Comparison of ENCODE assay signal across 9 cellular contexts in genomic region chr12:47033081-47033480, GRCh38. TPM values are rescaled to one million over a fixed set of nuclear protein-coding genes. Genes with fewer than 3 reads are reported as not detected.
A peak's percentile ranks its signal among the peaks of the same experiment; 100 is the strongest.
DNase-seq lines count a peak whose midpoint lies in the region; ATAC-seq and TF ChIP-seq lines count a peak whose summit lies in the region.
"Had no signal": no experiment of that assay in that cellular context is flagged by ENCODE, and none has a peak within 500 bp of the region (broad histone marks: within the 10 kb centered on the region; RNA-seq: fewer than 3 reads in every experiment).

No MANE protein-coding gene starts in this region.

- POLR2A ChIA-PET in CD4-positive, alpha-beta memory T cell (lab: Charles Lee; ENCODE audit: partially characterized antibody), result interaction anchor here (0.8 to 1.7 kb wide), 9 partner anchors 45 to 654 kb away, joined by 3 to 15 read pairs (median 4); no protein-coding TSS in a partner anchor

- CTCF ChIA-PET in CD4-positive, alpha-beta memory T cell (lab: Charles Lee; ENCODE audit: partially characterized antibody), result interaction anchor here (0.9 to 7.3 kb wide), 54 partner anchors 9 to 709 kb away, joined by 3 to 199 read pairs (median 4); partner anchors contain the start of gene PCED1B

- 40 to 54% (median 48%) methylated on average over 5 of the region's 5 CpGs for WGBS in ovary, 3 donors

- no peak for ATAC-seq in GM19463 (IDR thresholded peaks at IDR 0.05; ENCODE audit: unreplicated experiment)
- ATAC-seq in GM18868 (IDR thresholded peaks at IDR 0.05; ENCODE audit: unreplicated experiment), result no peak

- peak; percentile 14 for DNase-seq in G401 (ENCODE audit: low spot score)
- peak; percentile 11 for DNase-seq in SK-MEL-5 (ENCODE audit: low read depth, low spot score)
- DNase-seq in fibroblast of peridontal ligament (ENCODE audit: extremely low read depth), result peak; percentile 27
- peak in 4 of 5 donors; percentile 35 to 56 (median 43) for DNase-seq in ovary
- no peak for DNase-seq in endothelial cell (ENCODE audit: low spot score)
- DNase-seq in CD4-positive, alpha-beta memory T cell, result no peak
- DNase-seq: DND-41 had no signal

- no peaks in the 10 kb centered on the region for H3K9me3 Mint-ChIP-seq in endothelial cell (ENCODE audit: unreplicated experiment)
- H3K9me3 Mint-ChIP-seq in CD4-positive, alpha-beta memory T cell, result peaks cover 0 to 2% (median 0%) of the 10 kb centered on the region in 8 donors

- no peaks in the 10 kb centered on the region for H3K36me3 ChIP-seq in ovary
- H3K36me3 ChIP-seq in CD4-positive, alpha-beta memory T cell (ENCODE audit: insufficient read depth, low read length), result no peaks in the 10 kb centered on the region

- H3K27ac Mint-ChIP-seq in endothelial cell (ENCODE audit: unreplicated experiment), result no peak overlapping the region
- peak overlapping the region in 1 of 7 donors; percentile 50 for H3K27ac Mint-ChIP-seq in CD4-positive, alpha-beta memory T cell

- H3K27me3 ChIP-seq in ovary, result no peaks in the 10 kb centered on the region
- no peaks in the 10 kb centered on the region for H3K27me3 ChIP-seq in CD4-positive, alpha-beta memory T cell (ENCODE audit: insufficient read depth, low read length)

- H3K4me3 Mint-ChIP-seq in endothelial cell (ENCODE audit: unreplicated experiment), result no peak overlapping the region
- H3K4me3 Mint-ChIP-seq in CD4-positive, alpha-beta memory T cell, result peak overlapping the region in 1 of 8 donors; percentile 61

- H3K36me3 Mint-ChIP-seq in endothelial cell (ENCODE audit: low read depth, unreplicated experiment), result no peaks in the 10 kb centered on the region
- H3K36me3 Mint-ChIP-seq in CD4-positive, alpha-beta memory T cell, result no peaks in the 10 kb centered on the region

- no peak for TF ChIP-seq POLR2A in ovary (IDR thresholded peaks at IDR 0.05)

- no peak overlapping the region for H3K4me3 ChIP-seq in ovary
- H3K4me3 ChIP-seq in CD4-positive, alpha-beta memory T cell (ENCODE audit: low read length in 2 of 2), result no peak overlapping the region

- no peak overlapping the region for H3K27ac ChIP-seq in ovary
- no peak overlapping the region for H3K27ac ChIP-seq in CD4-positive, alpha-beta memory T cell (ENCODE audit: low read depth, low read length)

- intact Hi-C loops in ovary (cut with DNase I), result loop anchor here (5.0 to 10.0 kb wide), 5 partner anchors 352 to 672 kb away; partner anchors contain the start of gene RPAP3 (in 1 of the 4)
- intact Hi-C loops in CD4-positive, alpha-beta memory T cell (cut with micrococcal nuclease), result loop anchor here (2.0 to 5.0 kb wide), 4 partner anchors 46 to 619 kb away; partner anchors contain the start of genes AMIGO2 and PCED1B

- no peak for TF ChIP-seq CTCF in ovary (IDR thresholded peaks at IDR 0.05)
- TF ChIP-seq CTCF in endothelial cell (IDR thresholded peaks at IDR 0.05; ENCODE audit: unreplicated experiment), result no peak

- in situ Hi-C loops in G401 (cut with HindIII; ENCODE audit: low sequenced_read_pairs), result no loop called here
- in situ Hi-C loops in SK-MEL-5 (cut with HindIII; ENCODE audit: low pct_unique_long_range_greater_than_20kb, low sequenced_read_pairs), result no loop called here

- no peak for TF ChIP-seq EP300 in ovary (IDR thresholded peaks at IDR 0.05)

- H3K9me3 ChIP-seq in ovary, result no peaks in the 10 kb centered on the region
- H3K9me3 ChIP-seq in CD4-positive, alpha-beta memory T cell (ENCODE audit: control insufficient read depth in 1 of 2, low read length in 2 of 2), result no peaks in the 10 kb centered on the region

- peaks cover 4% of the 10 kb centered on the region for H3K4me1 ChIP-seq in ovary (ENCODE audit: insufficient read depth)
- H3K4me1 ChIP-seq in CD4-positive, alpha-beta memory T cell (ENCODE audit: insufficient read depth, low read length), result peaks cover 10% of the 10 kb centered on the region

- H3K4me1 Mint-ChIP-seq in endothelial cell (ENCODE audit: unreplicated experiment), result no peaks in the 10 kb centered on the region
- peaks cover 8 to 16% (median 10%) of the 10 kb centered on the region in 4 donors for H3K4me1 Mint-ChIP-seq in CD4-positive, alpha-beta memory T cell

- H3K27me3 Mint-ChIP-seq in endothelial cell (ENCODE audit: unreplicated experiment), result no peaks in the 10 kb centered on the region
- no peaks in the 10 kb centered on the region for H3K27me3 Mint-ChIP-seq in CD4-positive, alpha-beta memory T cell

RNA-seq across cellular contexts. Expression of gene PCED1B, which starts 46.3 kb away (rescaled TPM):
- 9.2 and 9.5 TPM in 2 replicates for total RNA-seq in G401 (2014; rRNA removed; shearing (Covaris generic))
- total RNA-seq in SK-MEL-5 (2014; rRNA removed; shearing (Covaris generic)), result 0.48 and 0.87 TPM in 2 replicates
- polyA plus RNA-seq in SK-MEL-5 (2015; cell fraction: cytosol; rRNA removed), result 2.5 and 3.2 TPM in 2 replicates
- polyA plus RNA-seq in SK-MEL-5 (2015; cell fraction: nucleus; rRNA removed), result 7.7 and 7.9 TPM in 2 replicates
- total RNA-seq in ovary (10 to 100 TPM in 6 of 7 donors, 1 to 10 TPM in 1; 9.9 to 27.2 (median 13.0) TPM), endothelial cell (ENCODE audit: unreplicated experiment) (9.7 TPM)
- 10 to 100 TPM; 12.1 to 19.6 TPM for polyA plus RNA-seq in ovary
- 10 to 100 TPM; 44.3 to 49.0 TPM for total RNA-seq in CD4-positive, alpha-beta memory T cell
- polyA plus RNA-seq in CD4-positive, alpha-beta memory T cell, result 10 to 100 TPM; 46.6 to 74.6 TPM

RNA-seq across cellular contexts. Expression of gene AMIGO2, which starts 46.7 kb away (rescaled TPM):
- 155 and 186 TPM in 2 replicates for total RNA-seq in G401 (2014; rRNA removed; shearing (Covaris generic))
- total RNA-seq in SK-MEL-5 (2014; rRNA removed; shearing (Covaris generic)), result 14.6 and 14.8 TPM in 2 replicates
- 11.3 and 14.4 TPM in 2 replicates for polyA plus RNA-seq in SK-MEL-5 (2015; cell fraction: cytosol; rRNA removed)
- polyA plus RNA-seq in SK-MEL-5 (2015; cell fraction: nucleus; rRNA removed), result 13.5 and 15.0 TPM in 2 replicates
- total RNA-seq in ovary (10 to 100 TPM; 13.1 to 65.5 (median 31.4) TPM), endothelial cell (ENCODE audit: unreplicated experiment) (24.2 TPM)
- 10 to 100 TPM; 14.4 to 29.2 TPM for polyA plus RNA-seq in ovary
- 10 to 100 TPM; 12.8 to 13.1 TPM for total RNA-seq in CD4-positive, alpha-beta memory T cell
- polyA plus RNA-seq in CD4-positive, alpha-beta memory T cell, result 10 to 100 TPM; 15.0 to 17.0 TPM

Comparison
In these comparisons a context has a peak if more than half of its experiments do, and no peak if none do; other contexts are left out.
1. DNase-seq: peak in G401 (single experiment), SK-MEL-5 (single experiment), fibroblast of peridontal ligament (single experiment) and ovary (4 of 5); none in endothelial cell (single experiment) and CD4-positive, alpha-beta memory T cell (0 of 5).